In genomic region chr19:39160889-39161672, GRCh38 we compare ENCODE assay signal across 16 cellular contexts. TPM values are rescaled to one million over a fixed set of nuclear protein-coding genes. Genes with fewer than 3 reads are reported as not detected.
DNase-seq lines count a peak whose midpoint lies in the region; ATAC-seq and TF ChIP-seq lines count a peak whose summit lies in the region.
"Had no signal": no experiment of that assay in that cellular context is flagged by ENCODE, and none has a peak within 500 bp of the region (broad histone marks: within the 10 kb centered on the region; RNA-seq: fewer than 3 reads in every experiment).

No MANE protein-coding gene starts in this region.

- intact Hi-C loops in ascending aorta (cut with DNase I) (no loop called here), sciatic nerve (cut with DNase I) (loop anchor here (5.0 kb wide), 1 partner anchor 1111 kb away; no protein-coding TSS in a partner anchor)

- no peak for TF ChIP-seq CTCF in HEK293 (tag by site-specific recombination; IDR thresholded peaks at IDR 0.05)
- TF ChIP-seq CTCF in ascending aorta (IDR thresholded peaks at IDR 0.05): no peak

- peaks cover 0 to 3% of the 10 kb centered on the region in 2 experiments; a peak in 2 of 3 replicates for H3K36me3 ChIP-seq in HEK293 (ENCODE audit: control insufficient read depth in 2 of 2, insufficient read depth in 1 of 2, low read length in 2 of 2)
- no peaks in the 10 kb centered on the region for H3K36me3 ChIP-seq in ascending aorta
- H3K36me3 ChIP-seq: heart right ventricle had no signal

- DNase-seq in ascending aorta (ENCODE audit: low spot score in 2 of 2) (no peak), fibroblast of the conjunctiva (ENCODE audit: low read depth) (peak; percentile 29), sciatic nerve (ENCODE audit: low spot score) (no peak), iPS-NIHi7 (ENCODE audit: extremely low spot score) (no peak), DMS53 (lab: John Stamatoyannopoulos, UW) (no peak), ACHN (no peak), cerebellum (ENCODE audit: low spot score) (no peak)
- DNase-seq: activated CD4-positive, alpha-beta T cell treated with anti-CD3 and anti-CD28 coated beads for 36 hours; NCI-H146; NCI-H82 had no signal

- CTCF ChIA-PET in HEK293 (lab: Yijun Ruan, JAX): no interaction called here

- H3K9me3 ChIP-seq in HEK293 (ENCODE audit: control insufficient read depth, insufficient read depth, low read depth, low read length) (no peaks in the 10 kb centered on the region), ascending aorta (no peaks in the 10 kb centered on the region)
- H3K9me3 ChIP-seq: heart right ventricle had no signal

- POLR2A ChIA-PET in HEK293 (lab: Yijun Ruan, JAX): no interaction called here

- no peaks in the 10 kb centered on the region for H3K27me3 ChIP-seq in ascending aorta
- H3K27me3 ChIP-seq: heart right ventricle had no signal

- in situ Hi-C loops in ACHN (cut with HindIII; ENCODE audit: low pct_ligation_motif_present, low pct_unique_long_range_greater_than_20kb, low sequenced_read_pairs): no loop called here

- H3K4me1 ChIP-seq in HEK293 (ENCODE audit: control insufficient read depth, insufficient read depth, low read length) (peaks cover 10% of the 10 kb centered on the region), ascending aorta (peaks cover 6 to 33% of the 10 kb centered on the region in 2 donors)

- no peak overlapping the region for H3K4me3 ChIP-seq in HEK293 (ENCODE audit: low read depth, low read length)
- H3K4me3 ChIP-seq in ascending aorta: no peak overlapping the region
- H3K4me3 ChIP-seq: heart right ventricle, SK-N-MC had no signal

- H3K27ac ChIP-seq in HEK293 (ENCODE audit: extremely low read depth, low read depth, low read length): peak overlapping the region; percentile 21; the same call in 1 of the 2 replicates
- peak overlapping the region; percentile 50 to 60 for H3K27ac ChIP-seq in ascending aorta
- H3K27ac ChIP-seq: SK-N-MC had no signal

- peak; percentile 62 for ATAC-seq in sciatic nerve
- ATAC-seq: activated CD4-positive, alpha-beta T cell treated with anti-CD3 and anti-CD28 coated beads for 36 hours had no signal

TF ChIP-seq in HEK293, 187 proteins besides CTCF, POLR2A, EP300 and RAD21:
- no peak for TF ChIP-seq TCF7L2 (IDR thresholded peaks at IDR 0.05; ENCODE audit: borderline replicate concordance, low read depth, low read length)
- peak; percentile 93 for TF ChIP-seq EGR2 (tag by site-specific recombination; IDR thresholded peaks at IDR 0.05; ENCODE audit: low read depth)
- TF ChIP-seq ZBTB26 (tag by site-specific recombination; optimal IDR thresholded peaks at IDR 0.05): peak; percentile 10
- TF ChIP-seq PATZ1 (tag by site-specific recombination; IDR thresholded peaks at IDR 0.05): peak; percentile 52; the same call in 1 of the 2 replicates
- TF ChIP-seq ZBTB11 (tag by site-specific recombination; conservative IDR thresholded peaks at IDR 0.05; ENCODE audit: low read depth): no peak
- peak; percentile 50; the same call in 1 of the 2 replicates for TF ChIP-seq ZNF600 (tag by site-specific recombination; IDR thresholded peaks at IDR 0.05)
- 0 out of 2 replicates have a peak, but pooled peaks have one; percentile 25 for TF ChIP-seq ZBTB10 (tag by site-specific recombination; IDR thresholded peaks at IDR 0.05)
- TF ChIP-seq ZSCAN18 (tag by site-specific recombination; IDR thresholded peaks at IDR 0.05): no peak
- no peak for TF ChIP-seq ZFP69B (tag by site-specific recombination; IDR thresholded peaks at IDR 0.05)
- TF ChIP-seq YY2 (tag by site-specific recombination; IDR thresholded peaks at IDR 0.05): peak; percentile 42; the same call in 1 of the 2 replicates
- TF ChIP-seq ZFHX2 (tag by site-specific recombination; conservative IDR thresholded peaks at IDR 0.05): peak; percentile 93
- TF ChIP-seq GLIS2 (tag by site-specific recombination; IDR thresholded peaks at IDR 0.05): peak; percentile 75; the same call in 1 of the 2 replicates

RNA-seq across cellular contexts. Expression of gene PAK4, which starts 35.5 kb away (rescaled TPM):
- 27.4 TPM for total RNA-seq in ascending aorta
- total RNA-seq in sciatic nerve: 43.5 TPM
- 4.5 TPM for total RNA-seq in cerebellum

RNA-seq across cellular contexts. Expression of gene NCCRP1, which starts 35.7 kb away (rescaled TPM):
- total RNA-seq in ascending aorta: not detected
- total RNA-seq in sciatic nerve: not detected
- total RNA-seq in cerebellum: not detected
- total RNA-seq: activated CD4-positive, alpha-beta T cell treated with anti-CD3 and anti-CD28 coated beads for 36 hours; activated T-helper 2 cell treated with anti-CD3 and anti-CD28 coated beads, Interferon-gamma antibody, Interleukin-2, Interleukin-4, amounts not matched to agents 10 μg/mL and 5 μg/mL and 100 μg/mL, durations not matched to agents 14 hours and 24 hours and 36 hours; chondrocyte; heart right ventricle; mesenteric fat pad had no signal

RNA-seq across cellular contexts. Expression of gene SYCN, which starts 43.0 kb away (rescaled TPM):
- not detected for total RNA-seq in ascending aorta
- total RNA-seq in sciatic nerve: not detected
- not detected for total RNA-seq in cerebellum
- total RNA-seq: activated CD4-positive, alpha-beta T cell treated with anti-CD3 and anti-CD28 coated beads for 36 hours; activated T-helper 2 cell treated with anti-CD3 and anti-CD28 coated beads, Interferon-gamma antibody, Interleukin-2, Interleukin-4, amounts not matched to agents 10 μg/mL and 5 μg/mL and 100 μg/mL, durations not matched to agents 14 hours and 24 hours and 36 hours; chondrocyte; mesenteric fat pad had no signal
